ENCODE assay signal across 20 cellular contexts in the genomic region with DNA sequence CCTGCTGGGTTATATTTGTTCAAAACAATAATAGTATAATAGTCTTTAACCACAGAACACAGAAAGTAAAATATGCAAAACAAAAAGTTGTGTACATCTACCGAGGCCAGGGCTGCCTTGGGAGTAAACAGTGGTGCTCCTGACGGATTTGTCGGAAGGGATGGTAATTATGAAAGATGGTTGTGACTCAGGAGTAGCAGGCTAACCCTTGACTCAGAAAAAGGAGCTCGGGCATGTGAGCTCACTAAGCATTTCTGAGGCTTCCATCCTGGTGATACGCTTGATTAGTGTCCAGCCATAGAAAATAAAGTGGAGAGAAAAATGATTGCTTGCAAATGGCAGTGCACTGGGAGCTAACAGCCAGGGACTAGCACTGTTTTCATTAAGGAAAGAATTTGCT. TPM values are rescaled to one million over a fixed set of nuclear protein-coding genes. Genes with fewer than 3 reads are reported as not detected.
DNase-seq lines count a peak whose midpoint lies in the region; TF ChIP-seq lines count a peak whose summit lies in the region.
"Had no signal": no experiment of that assay in that cellular context is flagged by ENCODE, and none has a peak within 500 bp of the region (broad histone marks: within the 10 kb centered on the region; RNA-seq: fewer than 3 reads in every experiment).

No MANE protein-coding gene starts in this region.

- TF ChIP-seq CTCF in astrocyte of the cerebellum (IDR thresholded peaks at IDR 0.05; ENCODE audit: low read depth, low read length, missing control alignments) (no peak), fibroblast of villous mesenchyme (IDR thresholded peaks at IDR 0.05; ENCODE audit: insufficient read depth, low read depth, low read length) (no peak)

- DNase-seq in HCEC 1CT (peak; percentile 3), astrocyte of the cerebellum (ENCODE audit: low read depth) (peak; percentile 6), fibroblast of villous mesenchyme (ENCODE audit: low read depth) (peak; percentile 14), NCI-H345 (lab: John Stamatoyannopoulos, UW) (no peak), NOMO-1 treated with DMSO at 0.1 percent for 48 hours (lab: John Stamatoyannopoulos, UW; ENCODE audit: unreplicated experiment) (no peak), HK-2 (ENCODE audit: unreplicated experiment) (no peak), foreskin melanocyte (no peak)
- DNase-seq: AML-193; DMS79 treated with DMSO at 0.1 percent for 48 hours; GM23248; Kasumi-1; NCI-H1105 treated with DMSO at 0.1 percent for 48 hours; NCI-H1694; NCI-H2081 treated with DMSO at 0.1 percent for 48 hours; NCI-H510A; NCI-H748 treated with DMSO at 0.1 percent for 48 hours; NK-92 treated with Interleukin-12 subunit alpha and Interleukin-12 subunit beta, amount 100 ng/mL, for 24 hours; RPMI8226; SIG-M5 had no signal

- H3K4me3 ChIP-seq in astrocyte of the cerebellum (ENCODE audit: low read depth, low read length) (no peak overlapping the region), fibroblast of villous mesenchyme (ENCODE audit: low read depth, low read length) (no peak overlapping the region)
- H3K4me3 ChIP-seq: GM23248 had no signal

- in situ Hi-C loops in astrocyte of the cerebellum (cut with HindIII; ENCODE audit: low sequenced_read_pairs) = no loop called here

RNA-seq across cellular contexts. Expression of a gene that starts 53.2 kb away (rescaled TPM):
- total RNA-seq in fibroblast of villous mesenchyme = not detected in 2 replicates
- total RNA-seq: GM23248, OCI-LY7 had no signal

Comparison
In these comparisons a context has a peak if more than half of its experiments do, and no peak if none do; other contexts are left out.
1. DNase-seq: peak in HCEC 1CT (single experiment), astrocyte of the cerebellum (single experiment) and fibroblast of villous mesenchyme (single experiment); none in NCI-H345 (single experiment), NOMO-1 treated with DMSO at 0.1 percent for 48 hours (single experiment), HK-2 (single experiment) and foreskin melanocyte (single experiment).